7 cellular contexts compared by ENCODE assay signal in the genomic region with DNA sequence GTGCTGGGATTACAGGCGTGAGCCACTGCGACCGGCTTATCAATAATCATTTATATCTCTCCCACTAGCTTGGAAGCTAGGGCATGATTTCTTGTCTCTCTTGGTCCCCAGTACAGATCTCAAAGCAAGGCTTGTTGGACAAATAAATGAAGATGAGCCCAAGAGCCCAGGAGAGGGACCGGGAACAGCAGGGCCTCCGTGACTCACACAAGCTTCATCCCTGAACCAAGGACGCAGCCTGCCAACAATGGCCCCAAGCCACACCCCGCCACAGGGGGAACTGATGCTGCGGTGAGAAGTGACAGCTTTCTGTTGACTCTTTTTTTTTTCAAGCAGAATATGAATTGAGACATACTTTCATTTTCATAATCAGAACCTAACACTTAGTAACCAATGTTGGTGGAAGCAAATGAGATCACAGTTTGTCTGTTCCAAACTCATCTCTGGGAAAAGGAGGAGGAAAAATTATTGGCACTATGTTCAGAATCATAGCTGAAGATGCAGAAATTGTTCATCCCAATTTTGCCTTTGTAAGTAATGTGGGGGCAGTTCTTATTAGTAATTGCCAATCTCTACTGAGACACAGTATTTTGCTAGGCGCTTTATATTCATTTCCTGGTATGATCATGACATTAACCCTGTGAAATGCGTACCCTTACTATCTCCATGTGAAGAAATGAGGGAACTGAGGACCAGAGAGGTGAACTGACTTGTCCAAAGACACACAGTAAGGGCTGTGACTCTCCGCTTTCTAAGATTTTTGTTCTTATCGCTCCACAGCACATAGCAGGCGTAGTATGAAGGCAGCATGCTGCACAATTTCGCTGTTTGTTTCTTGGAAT. TPM values are rescaled to one million over a fixed set of nuclear protein-coding genes. Genes with fewer than 3 reads are reported as not detected.
A peak's percentile ranks its signal among the peaks of the same experiment; 100 is the strongest.
DNase-seq lines count a peak whose midpoint lies in the region; ATAC-seq and TF ChIP-seq lines count a peak whose summit lies in the region.

No MANE protein-coding gene starts in this region.

- ATAC-seq in GM18520 (IDR thresholded peaks at IDR 0.05; ENCODE audit: unreplicated experiment) (peak; percentile 88), HG02798 (IDR thresholded peaks at IDR 0.05; ENCODE audit: poor library complexity, unreplicated experiment) (peak; percentile 94)

- H3K27me3 ChIP-seq in ovary (no peaks in the 10 kb centered on the region), thyroid gland (no peaks in the 10 kb centered on the region)

- DNase-seq in NCI-H446 treated with DMSO at 0.1 percent for 48 hours (lab: John Stamatoyannopoulos, UW) = peak; percentile 78
- DNase-seq in activated CD8-positive, alpha-beta memory T cell treated with anti-CD3 and anti-CD28 coated beads, Interleukin-2, amount 50 U/mL, for 1 hour (ENCODE audit: extremely low read depth) = peak; percentile 68
- peak; percentile 96 for DNase-seq in epithelial cell of esophagus (ENCODE audit: low read depth)
- DNase-seq in ovary = peak; percentile 68 to 91 (median 75)
- peak; percentile 60 for DNase-seq in thyroid gland

- peak overlapping the region; percentile 7 for H3K4me3 ChIP-seq in epithelial cell of esophagus (ENCODE audit: low read length)
- H3K4me3 ChIP-seq in ovary = no peak overlapping the region
- no peak overlapping the region for H3K4me3 ChIP-seq in thyroid gland (replicated peaks in 1 of 3)

- intact Hi-C loops in ovary (cut with DNase I) (loop anchor here in 1 of 4 donors (10.0 kb wide), 1 partner anchor 57 kb away; a partner anchor contains a TSS), thyroid gland (cut with DNase I) (loop anchor here (5.0 kb wide), 1 partner anchor 70 kb away; no protein-coding TSS in a partner anchor)

- H3K9me3 ChIP-seq in ovary (no peaks in the 10 kb centered on the region), thyroid gland (no peaks in the 10 kb centered on the region)

- no peak for TF ChIP-seq POLR2A in ovary (IDR thresholded peaks at IDR 0.05)
- TF ChIP-seq POLR2A in thyroid gland (IDR thresholded peaks at IDR 0.05) = peak in 1 of 2 donors; percentile 36

- TF ChIP-seq CTCF in epithelial cell of esophagus (IDR thresholded peaks at IDR 0.05; ENCODE audit: insufficient read depth, low read depth, low read length, missing control alignments) (no peak), ovary (IDR thresholded peaks at IDR 0.05) (peak in 1 of 3 donors; percentile 4), thyroid gland (IDR thresholded peaks at IDR 0.05) (no peak)

- H3K4me1 ChIP-seq in ovary (ENCODE audit: insufficient read depth) (no peaks in the 10 kb centered on the region), thyroid gland (peaks cover 2 to 34% of the 10 kb centered on the region in 2 donors)

- peak overlapping the region in 1 of 2 donors; percentile 11 for H3K27ac ChIP-seq in ovary
- H3K27ac ChIP-seq in thyroid gland = peak overlapping the region; percentile 59 to 70 (median 70)

- no peak for TF ChIP-seq EP300 in ovary (IDR thresholded peaks at IDR 0.05)

- H3K36me3 ChIP-seq in ovary = no peaks in the 10 kb centered on the region
- no peaks in the 10 kb centered on the region for H3K36me3 ChIP-seq in thyroid gland

- WGBS in ovary, 3 donors = 53 to 61% (median 57%) methylated on average over 14 of the region's 14 CpGs
- WGBS in thyroid gland, 2 donors = 81 to 83% methylated on average over 14 of the region's 14 CpGs

RNA-seq across cellular contexts. Expression of a gene that starts 6.6 kb away (rescaled TPM):
- total RNA-seq in ovary (1,000 to 10,000 TPM in 2 of 7 donors, 100 to 1,000 TPM in 5; 112 to 2,672 (median 185) TPM), thyroid gland (1,000 to 10,000 TPM in 1 of 4 donors, 100 to 1,000 TPM in 3; 613 to 1,025 (median 690) TPM)
- 100 to 1,000 TPM; 201 to 248 TPM for polyA plus RNA-seq in ovary

RNA-seq across cellular contexts. Expression of a gene that starts 56.4 kb away (rescaled TPM):
- 100 to 1,000 TPM in 2 of 7 donors, 10 to 100 TPM in 5; 41.7 to 132 (median 92.3) TPM for total RNA-seq in ovary
- 100 to 1,000 TPM in 1 of 2 donors, 10 to 100 TPM in 1; 76.4 to 147 TPM for polyA plus RNA-seq in ovary
- 100 to 1,000 TPM; 156 to 214 (median 175) TPM for total RNA-seq in thyroid gland
